1 cellular context compared by ENCODE assay signal in the genomic region with DNA sequence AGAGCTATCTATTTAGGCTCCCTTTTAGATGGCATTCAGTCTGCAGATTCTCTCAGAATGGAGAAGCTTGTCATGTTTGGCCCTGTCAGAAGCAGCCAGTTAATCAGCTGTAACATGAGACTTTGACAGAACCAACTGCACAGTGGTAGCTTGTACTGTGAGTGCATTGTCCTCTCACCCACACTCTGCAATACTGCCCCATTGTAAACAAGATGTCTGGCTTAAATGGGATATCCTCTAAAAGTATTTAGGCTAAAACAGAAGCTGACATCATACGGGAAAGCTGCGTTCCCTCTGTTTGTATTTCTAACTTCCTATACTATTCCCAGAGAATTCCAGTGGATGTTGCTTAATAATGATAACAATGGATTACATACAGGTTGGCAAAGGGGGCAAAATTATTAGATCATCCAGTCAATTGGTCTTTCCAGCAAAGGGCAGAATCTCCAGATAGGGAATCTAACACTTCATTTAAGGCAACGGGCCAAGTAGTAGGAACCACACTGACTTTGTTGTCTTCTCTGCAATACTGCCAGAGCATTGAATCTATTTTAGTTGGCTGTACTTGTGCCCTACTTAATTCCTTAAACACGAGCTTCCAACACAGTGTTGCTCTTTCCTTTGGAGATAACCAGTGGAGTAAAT.
TF ChIP-seq lines count a peak whose summit lies in the region.

No MANE protein-coding gene starts in this region.

TF ChIP-seq in SK-N-SH, 30 proteins besides CTCF, POLR2A, EP300 and RAD21:
- no peak for TF ChIP-seq FOXJ3 (CRISPR knock-in tag; IDR thresholded peaks at IDR 0.05)
- no peak for TF ChIP-seq NRF1 (IDR thresholded peaks at IDR 0.05; ENCODE audit: low read depth, low read length)
- peak; percentile 37; the same call in 1 of the 2 replicates for TF ChIP-seq MXI1 (IDR thresholded peaks at IDR 0.05; ENCODE audit: low read depth, low read length)
- TF ChIP-seq, protein P1, sequence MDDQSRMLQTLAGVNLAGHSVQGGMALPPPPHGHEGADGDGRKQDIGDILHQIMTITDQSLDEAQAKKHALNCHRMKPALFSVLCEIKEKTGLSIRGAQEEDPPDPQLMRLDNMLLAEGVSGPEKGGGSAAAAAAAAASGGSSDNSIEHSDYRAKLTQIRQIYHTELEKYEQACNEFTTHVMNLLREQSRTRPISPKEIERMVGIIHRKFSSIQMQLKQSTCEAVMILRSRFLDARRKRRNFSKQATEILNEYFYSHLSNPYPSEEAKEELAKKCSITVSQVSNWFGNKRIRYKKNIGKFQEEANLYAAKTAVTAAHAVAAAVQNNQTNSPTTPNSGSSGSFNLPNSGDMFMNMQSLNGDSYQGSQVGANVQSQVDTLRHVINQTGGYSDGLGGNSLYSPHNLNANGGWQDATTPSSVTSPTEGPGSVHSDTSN (IDR thresholded peaks at IDR 0.05) = peak; percentile 80
- peak; percentile 40 for TF ChIP-seq TCF12 (IDR thresholded peaks at IDR 0.05)
- 0 out of 2 replicates have a peak, but pooled peaks have one; percentile 31 for TF ChIP-seq SIN3A (IDR thresholded peaks at IDR 0.05; ENCODE audit: borderline replicate concordance, low read depth, low read length)
